10 cellular contexts compared by ENCODE assay signal in the genomic region with DNA sequence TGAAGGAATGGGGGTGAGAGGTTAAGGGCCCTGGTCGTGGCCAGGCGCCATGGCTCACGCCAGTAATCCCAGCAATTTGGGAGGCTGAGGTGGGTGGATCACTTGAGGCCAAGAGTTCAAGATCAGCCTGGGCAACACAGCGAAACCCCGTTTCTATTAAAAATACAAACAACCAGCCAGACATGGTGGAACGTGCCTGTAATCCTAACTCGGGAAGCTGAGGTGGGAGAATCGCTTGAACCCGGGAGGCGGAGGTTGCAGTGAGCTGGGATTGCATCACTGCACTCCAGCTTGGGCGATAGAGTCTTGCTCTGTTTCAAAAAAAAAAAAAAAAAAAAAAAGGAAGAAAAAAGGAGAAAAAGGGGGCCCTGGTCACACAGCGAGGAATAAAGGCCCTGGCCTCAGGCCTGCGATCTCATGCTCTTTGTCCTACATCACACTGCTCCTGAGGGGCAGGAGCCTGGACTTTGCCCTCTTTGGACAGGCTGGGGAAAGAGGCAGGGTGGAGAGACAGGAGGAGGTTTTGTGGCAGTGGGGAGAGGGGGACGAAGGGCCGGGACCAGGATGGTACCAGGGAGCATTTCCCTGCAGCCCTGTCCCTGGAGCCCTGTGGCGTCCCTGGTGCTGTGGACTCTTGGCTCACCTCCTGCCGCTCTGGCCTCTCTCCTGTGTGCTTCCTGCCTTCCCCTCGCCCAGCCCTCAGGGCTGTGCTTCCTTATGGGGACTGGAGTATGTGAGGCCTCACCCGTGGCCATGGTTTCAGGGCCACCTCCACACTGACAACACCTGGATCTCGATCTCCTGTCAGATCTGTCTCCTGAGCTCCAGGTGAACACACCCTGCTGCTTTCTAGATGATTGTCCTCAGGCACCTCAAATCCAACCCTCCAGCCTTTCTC. TPM values are rescaled to one million over a fixed set of nuclear protein-coding genes. Genes with fewer than 3 reads are reported as not detected.
DNase-seq lines count a peak whose midpoint lies in the region; ATAC-seq and TF ChIP-seq lines count a peak whose summit lies in the region.
"Had no signal": no experiment of that assay in that cellular context is flagged by ENCODE, and none has a peak within 500 bp of the region (broad histone marks: within the 10 kb centered on the region; RNA-seq: fewer than 3 reads in every experiment).

No MANE protein-coding gene starts in this region.

- peaks cover 24% of the 10 kb centered on the region for H3K4me1 ChIP-seq in upper lobe of right lung

- no peaks in the 10 kb centered on the region for H3K27me3 ChIP-seq in upper lobe of right lung

- H3K9me3 ChIP-seq in upper lobe of right lung: no peaks in the 10 kb centered on the region

- no peak for TF ChIP-seq CTCF in upper lobe of right lung (IDR thresholded peaks at IDR 0.05)

- DNase-seq in Right ventricle myocardium inferior (ENCODE audit: missing footprints) (peak; percentile 78), cardiac septum (ENCODE audit: low spot score) (no peak), mucosa of gallbladder (ENCODE audit: low spot score) (peak; percentile 61), upper lobe of right lung (no peak), NCI-H1930 (lab: John Stamatoyannopoulos, UW) (no peak)
- DNase-seq: activated CD4-positive, alpha-beta T cell treated with anti-CD3 and anti-CD28 coated beads for 48 hours; KG1 had no signal

- peak; percentile 32 for ATAC-seq in Right ventricle myocardium inferior
- ATAC-seq in upper lobe of right lung: peak; percentile 76
- no peak for ATAC-seq in GM18868 (IDR thresholded peaks at IDR 0.05; ENCODE audit: unreplicated experiment)
- ATAC-seq in GM18517 (IDR thresholded peaks at IDR 0.05; ENCODE audit: unreplicated experiment): no peak

- no peaks in the 10 kb centered on the region for H3K36me3 ChIP-seq in upper lobe of right lung

- no peak overlapping the region for H3K4me3 ChIP-seq in upper lobe of right lung

- peak overlapping the region; percentile 47 for H3K27ac ChIP-seq in cingulate gyrus (ENCODE audit: low read depth, low read length)
- peak overlapping the region; percentile 60 for H3K27ac ChIP-seq in upper lobe of right lung

- intact Hi-C loops in Right ventricle myocardium inferior (cut with DNase I) (no loop called here), cardiac septum (cut with DNase I) (no loop called here), upper lobe of right lung (cut with DNase I) (no loop called here)

RNA-seq across cellular contexts. Expression of gene SLC25A19, which starts 19.7 kb away (rescaled TPM):
- total RNA-seq in Right ventricle myocardium inferior (19.5 TPM), cardiac septum (8.5 TPM), mucosa of gallbladder (17.0 TPM), upper lobe of right lung (29.4 TPM)

RNA-seq across cellular contexts. Expression of gene MIF4GD, which starts 38.0 kb away (rescaled TPM):
- total RNA-seq in Right ventricle myocardium inferior (15.1 TPM), cardiac septum (18.1 TPM), mucosa of gallbladder (25.5 TPM), upper lobe of right lung (25.7 TPM)

RNA-seq across cellular contexts. Expression of gene MRPS7, which starts 47.3 kb away (rescaled TPM):
- total RNA-seq in Right ventricle myocardium inferior (123 TPM), cardiac septum (102 TPM), mucosa of gallbladder (55.1 TPM), upper lobe of right lung (34.7 TPM)

RNA-seq across cellular contexts. Expression of gene GGA3, which starts 47.6 kb away (rescaled TPM):
- total RNA-seq in Right ventricle myocardium inferior (25.1 TPM), cardiac septum (24.2 TPM), mucosa of gallbladder (44.5 TPM), upper lobe of right lung (52.7 TPM)

Comparison
In these comparisons a context has a peak if more than half of its experiments do, and no peak if none do; other contexts are left out.
1. DNase-seq: peak in Right ventricle myocardium inferior (single experiment) and mucosa of gallbladder (single experiment); none in cardiac septum (single experiment), upper lobe of right lung (single experiment) and NCI-H1930 (0 of 2).
2. ATAC-seq: peak in Right ventricle myocardium inferior (single experiment) and upper lobe of right lung (single experiment); none in GM18868 (single experiment) and GM18517 (single experiment).